1 cellular context compared by ENCODE assay signal in the genomic region with DNA sequence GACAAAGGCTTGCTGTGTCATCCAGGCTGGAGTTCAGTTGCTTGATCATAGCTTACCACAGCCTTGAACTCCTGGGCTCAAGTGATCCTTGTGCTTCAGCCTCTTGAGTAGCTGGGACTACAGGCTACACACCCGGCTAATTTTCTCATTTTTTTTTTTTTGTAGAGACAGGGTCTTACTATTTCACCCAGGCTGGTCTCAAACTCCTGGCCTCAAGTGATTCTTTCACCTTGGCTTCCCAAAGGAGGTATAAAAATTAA.
A peak's percentile ranks its signal among the peaks of the same experiment; 100 is the strongest.
TF ChIP-seq lines count a peak whose summit lies in the region.

No MANE protein-coding gene starts in this region.

TF ChIP-seq in K562, 482 proteins besides CTCF, POLR2A, EP300 and RAD21 (continued from another document):
- TF ChIP-seq, protein P1, sequence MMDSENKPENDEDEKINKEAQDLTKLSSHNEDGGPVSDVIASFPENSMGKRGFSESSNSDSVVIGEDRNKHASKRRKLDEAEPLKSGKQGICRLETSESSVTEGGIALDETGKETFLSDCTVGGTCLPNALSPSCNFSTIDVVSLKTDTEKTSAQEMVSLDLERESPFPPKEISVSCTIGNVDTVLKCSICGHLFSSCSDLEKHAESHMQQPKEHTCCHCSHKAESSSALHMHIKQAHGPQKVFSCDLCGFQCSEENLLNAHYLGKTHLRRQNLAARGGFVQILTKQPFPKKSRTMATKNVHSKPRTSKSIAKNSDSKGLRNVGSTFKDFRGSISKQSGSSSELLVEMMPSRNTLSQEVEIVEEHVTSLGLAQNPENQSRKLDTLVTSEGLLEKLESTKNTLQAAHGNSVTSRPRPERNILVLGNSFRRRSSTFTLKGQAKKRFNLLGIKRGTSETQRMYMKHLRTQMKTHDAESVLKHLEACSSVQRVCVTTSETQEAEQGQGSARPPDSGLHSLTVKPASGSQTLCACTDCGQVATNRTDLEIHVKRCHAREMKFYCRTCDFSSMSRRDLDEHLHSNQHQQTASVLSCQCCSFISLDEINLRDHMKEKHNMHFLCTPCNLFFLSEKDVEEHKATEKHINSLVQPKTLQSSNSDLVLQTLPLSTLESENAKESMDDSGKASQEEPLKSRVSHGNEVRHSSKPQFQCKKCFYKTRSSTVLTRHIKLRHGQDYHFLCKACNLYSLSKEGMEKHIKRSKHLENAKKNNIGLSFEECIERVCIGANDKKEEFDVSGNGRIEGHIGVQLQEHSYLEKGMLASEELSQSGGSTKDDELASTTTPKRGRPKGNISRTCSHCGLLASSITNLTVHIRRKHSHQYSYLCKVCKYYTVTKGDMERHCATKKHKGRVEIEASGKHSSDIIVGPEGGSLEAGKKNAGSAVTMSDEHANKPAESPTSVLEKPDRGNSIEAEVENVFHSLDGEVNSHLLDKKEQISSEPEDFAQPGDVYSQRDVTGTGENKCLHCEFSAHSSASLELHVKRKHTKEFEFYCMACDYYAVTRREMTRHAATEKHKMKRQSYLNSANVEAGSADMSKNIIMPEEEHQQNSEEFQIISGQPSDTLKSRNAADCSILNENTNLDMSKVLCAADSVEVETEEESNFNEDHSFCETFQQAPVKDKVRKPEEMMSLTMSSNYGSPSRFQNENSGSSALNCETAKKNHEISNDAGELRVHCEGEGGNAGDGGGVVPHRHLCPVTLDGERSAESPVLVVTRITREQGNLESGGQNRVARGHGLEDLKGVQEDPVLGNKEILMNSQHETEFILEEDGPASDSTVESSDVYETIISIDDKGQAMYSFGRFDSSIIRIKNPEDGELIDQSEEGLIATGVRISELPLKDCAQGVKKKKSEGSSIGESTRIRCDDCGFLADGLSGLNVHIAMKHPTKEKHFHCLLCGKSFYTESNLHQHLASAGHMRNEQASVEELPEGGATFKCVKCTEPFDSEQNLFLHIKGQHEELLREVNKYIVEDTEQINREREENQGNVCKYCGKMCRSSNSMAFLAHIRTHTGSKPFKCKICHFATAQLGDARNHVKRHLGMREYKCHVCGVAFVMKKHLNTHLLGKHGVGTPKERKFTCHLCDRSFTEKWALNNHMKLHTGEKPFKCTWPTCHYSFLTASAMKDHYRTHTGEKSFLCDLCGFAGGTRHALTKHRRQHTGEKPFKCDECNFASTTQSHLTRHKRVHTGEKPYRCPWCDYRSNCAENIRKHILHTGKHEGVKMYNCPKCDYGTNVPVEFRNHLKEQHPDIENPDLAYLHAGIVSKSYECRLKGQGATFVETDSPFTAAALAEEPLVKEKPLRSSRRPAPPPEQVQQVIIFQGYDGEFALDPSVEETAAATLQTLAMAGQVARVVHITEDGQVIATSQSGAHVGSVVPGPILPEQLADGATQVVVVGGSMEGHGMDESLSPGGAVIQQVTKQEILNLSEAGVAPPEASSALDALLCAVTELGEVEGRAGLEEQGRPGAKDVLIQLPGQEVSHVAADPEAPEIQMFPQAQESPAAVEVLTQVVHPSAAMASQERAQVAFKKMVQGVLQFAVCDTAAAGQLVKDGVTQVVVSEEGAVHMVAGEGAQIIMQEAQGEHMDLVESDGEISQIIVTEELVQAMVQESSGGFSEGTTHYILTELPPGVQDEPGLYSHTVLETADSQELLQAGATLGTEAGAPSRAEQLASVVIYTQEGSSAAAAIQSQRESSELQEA (IDR thresholded peaks at IDR 0.05; ENCODE audit: low read depth): no peak
- TF ChIP-seq C11orf30 (IDR thresholded peaks at IDR 0.05; ENCODE audit: low read depth): no peak
- TF ChIP-seq, protein P2, sequence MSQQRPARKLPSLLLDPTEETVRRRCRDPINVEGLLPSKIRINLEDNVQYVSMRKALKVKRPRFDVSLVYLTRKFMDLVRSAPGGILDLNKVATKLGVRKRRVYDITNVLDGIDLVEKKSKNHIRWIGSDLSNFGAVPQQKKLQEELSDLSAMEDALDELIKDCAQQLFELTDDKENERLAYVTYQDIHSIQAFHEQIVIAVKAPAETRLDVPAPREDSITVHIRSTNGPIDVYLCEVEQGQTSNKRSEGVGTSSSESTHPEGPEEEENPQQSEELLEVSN (IDR thresholded peaks at IDR 0.05; ENCODE audit: borderline replicate concordance in 1 of 2, extremely low read depth in 1 of 2, insufficient read depth in 1 of 2, insufficient read length in 1 of 2, low read depth in 1 of 2, low read length in 1 of 2, poor library complexity in 1 of 2, severe bottlenecking in 1 of 2): peak in 1 of 2 experiments; percentile 32
